Comparison of ENCODE assay signal across 15 cellular contexts in genomic region chr2:187422277-187422676, GRCh38.
"Had no signal": no experiment of that assay in that cellular context is flagged by ENCODE, and none has a peak within 500 bp of the region (broad histone marks: within the 10 kb centered on the region; RNA-seq: fewer than 3 reads in every experiment).

No MANE protein-coding gene starts in this region.

- H3K9me3 ChIP-seq: heart left ventricle, thoracic aorta had no signal

- H3K4me3 ChIP-seq: heart left ventricle, thoracic aorta had no signal

- DNase-seq: activated CD4-positive, alpha-beta T cell treated with anti-CD3 and anti-CD28 coated beads for 4 hours; activated CD8-positive, alpha-beta memory T cell treated with anti-CD3 and anti-CD28 coated beads, Interleukin-2, amount 50 U/mL, for 4 hours; activated CD8-positive, alpha-beta T cell treated with anti-CD3 and anti-CD28 coated beads for 36 hours; activated naive CD4-positive, alpha-beta T cell; activated naive CD8-positive, alpha-beta T cell treated with anti-CD3 and anti-CD28 coated beads, Interleukin-2, amount 50 U/mL, for 24 hours; central memory CD4-positive, alpha-beta T cell; cortex of kidney; effector memory CD4-positive, alpha-beta T cell; foreskin keratinocyte; heart left ventricle; islet precursor cell; stimulated activated CD4-positive, alpha-beta T cell treated with anti-CD3 and anti-CD28 coated beads, Interleukin-15, amount 100 ng/mL, for 24 hours; stimulated activated CD4-positive, alpha-beta T cell treated with anti-CD3 and anti-CD28 coated beads, Interleukin-4, amount 100 ng/mL, for 24 hours; T-cell had no signal

- H3K36me3 ChIP-seq: thoracic aorta had no signal

- H3K27me3 ChIP-seq: foreskin keratinocyte, heart left ventricle had no signal

- ATAC-seq: activated CD8-positive, alpha-beta T cell treated with anti-CD3 and anti-CD28 coated beads for 36 hours; activated naive CD8-positive, alpha-beta T cell treated with anti-CD3 and anti-CD28 coated beads, Interleukin-2, amount 50 U/mL, for 24 hours; foreskin keratinocyte; T-cell had no signal

- H3K27ac ChIP-seq: foreskin keratinocyte, thoracic aorta had no signal
